In genomic region chr1:110874303-110875215, GRCh38 we compare ENCODE assay signal across 10 cellular contexts.
DNase-seq lines count a peak whose midpoint lies in the region; ATAC-seq and TF ChIP-seq lines count a peak whose summit lies in the region.
"Had no signal": no experiment of that assay in that cellular context is flagged by ENCODE, and none has a peak within 500 bp of the region (broad histone marks: within the 10 kb centered on the region; RNA-seq: fewer than 3 reads in every experiment).

No MANE protein-coding gene starts in this region.

- peaks cover 30% of the 10 kb centered on the region for H3K36me3 Mint-ChIP-seq in stimulated activated memory B cell treated with anti-CD40 and anti-IgM and Interleukin-4, amounts not matched to agents 10 μg/mL and 1 μg/mL and 100 μg/mL, for 72 hours

- peak overlapping the region; percentile 95 for H3K4me3 Mint-ChIP-seq in stimulated activated memory B cell treated with anti-CD40 and anti-IgM and Interleukin-4, amounts not matched to agents 10 μg/mL and 1 μg/mL and 100 μg/mL, for 72 hours

- TF ChIP-seq CTCF in coronary artery (IDR thresholded peaks at IDR 0.05), result no peak

- no peaks in the 10 kb centered on the region for H3K9me3 Mint-ChIP-seq in stimulated activated memory B cell treated with anti-CD40 and anti-IgM and Interleukin-4, amounts not matched to agents 10 μg/mL and 1 μg/mL and 100 μg/mL, for 72 hours

- H3K27ac Mint-ChIP-seq in stimulated activated memory B cell treated with anti-CD40 and anti-IgM and Interleukin-4, amounts not matched to agents 10 μg/mL and 1 μg/mL and 100 μg/mL, for 72 hours, result peak overlapping the region; percentile 86

- H3K4me3 ChIP-seq in coronary artery, result peak overlapping the region; percentile 60

- no peaks in the 10 kb centered on the region for H3K27me3 Mint-ChIP-seq in stimulated activated memory B cell treated with anti-CD40 and anti-IgM and Interleukin-4, amounts not matched to agents 10 μg/mL and 1 μg/mL and 100 μg/mL, for 72 hours

- peaks cover 54% of the 10 kb centered on the region for H3K4me1 Mint-ChIP-seq in stimulated activated memory B cell treated with anti-CD40 and anti-IgM and Interleukin-4, amounts not matched to agents 10 μg/mL and 1 μg/mL and 100 μg/mL, for 72 hours

- ATAC-seq in stimulated activated memory B cell treated with anti-CD40 and anti-IgM and Interleukin-4, amounts not matched to agents 10 μg/mL and 1 μg/mL and 100 μg/mL, for 72 hours, result no peak
- no peak for ATAC-seq in HG03139 (IDR thresholded peaks at IDR 0.05; ENCODE audit: unreplicated experiment)

- peak; percentile 32 for DNase-seq in NCI-H2029 treated with DMSO at 0.1 percent for 48 hours (lab: John Stamatoyannopoulos, UW)
- DNase-seq in NCI-H2029 (lab: John Stamatoyannopoulos, UW), result no peak
- peak; percentile 54 for DNase-seq in NOMO-1 treated with DMSO at 0.1 percent for 48 hours (lab: John Stamatoyannopoulos, UW; ENCODE audit: unreplicated experiment)
- DNase-seq in coronary artery (ENCODE audit: low spot score), result no peak
- no peak for DNase-seq in activated gamma-delta T cell (lab: John Stamatoyannopoulos, UW)
- no peak for DNase-seq in NCI-H1436 (lab: John Stamatoyannopoulos, UW)
- DNase-seq: caudate nucleus had no signal

- peak overlapping the region in 1 of 2 donors; percentile 73 for H3K27ac ChIP-seq in coronary artery
- H3K27ac ChIP-seq: 22Rv1 had no signal

Comparison
In these comparisons a context has a peak if more than half of its experiments do, and no peak if none do; other contexts are left out.
1. DNase-seq: peak in NCI-H2029 treated with DMSO at 0.1 percent for 48 hours (single experiment) and NOMO-1 treated with DMSO at 0.1 percent for 48 hours (single experiment); none in NCI-H2029 (single experiment), coronary artery (single experiment), activated gamma-delta T cell (single experiment) and NCI-H1436 (single experiment).